Comparison of ENCODE assay signal across 22 cellular contexts in genomic region chr2:37601569-37601968, GRCh38.
DNase-seq lines count a peak whose midpoint lies in the region; ATAC-seq and TF ChIP-seq lines count a peak whose summit lies in the region.
"Had no signal": no experiment of that assay in that cellular context is flagged by ENCODE, and none has a peak within 500 bp of the region (broad histone marks: within the 10 kb centered on the region; RNA-seq: fewer than 3 reads in every experiment).

No MANE protein-coding gene starts in this region.

- peaks cover 0 to 35% (median 18%) of the 10 kb centered on the region in 11 experiments; a peak in 16 of 22 replicates for H3K9me3 ChIP-seq in BLaER1 treated with 17β-estradiol and CSF1 and Interleukin-3, amounts not matched to agents 10 nM and 100 nM (replicated peaks in 1 of 11)
- no peaks in the 10 kb centered on the region for H3K9me3 ChIP-seq in CD8-positive, alpha-beta T cell (ENCODE audit: low read length)
- H3K9me3 ChIP-seq: mucosa of descending colon, transverse colon had no signal

- peak overlapping the region; percentile 90 for H3K4me3 Mint-ChIP-seq in CD8-positive, alpha-beta T cell
- peak overlapping the region; percentile 97 for H3K4me3 Mint-ChIP-seq in central memory CD8-positive, alpha-beta T cell
- H3K4me3 Mint-ChIP-seq in natural killer cell treated with Interleukin-12 subunit alpha and Interleukin-12 subunit beta and Interleukin-15 and Interleukin-18, amount 100 ng/mL, for 72 hours: peak overlapping the region; percentile 52

- peaks cover 10 to 57% (median 28%) of the 10 kb centered on the region in 10 experiments for H3K4me1 ChIP-seq in BLaER1 treated with 17β-estradiol and CSF1 and Interleukin-3, amounts not matched to agents 10 nM and 100 nM
- peaks cover 44% of the 10 kb centered on the region for H3K4me1 ChIP-seq in CD8-positive, alpha-beta T cell (ENCODE audit: insufficient read depth, low read length)
- peaks cover 10% of the 10 kb centered on the region for H3K4me1 ChIP-seq in foreskin keratinocyte
- H3K4me1 ChIP-seq: right atrium auricular region, transverse colon had no signal

- H3K27ac Mint-ChIP-seq in CD8-positive, alpha-beta T cell: peak overlapping the region; percentile 99
- peak overlapping the region; percentile 99 for H3K27ac Mint-ChIP-seq in central memory CD8-positive, alpha-beta T cell (ENCODE audit: low read depth)
- peak overlapping the region; percentile 76 to 95 for H3K27ac Mint-ChIP-seq in natural killer cell treated with Interleukin-12 subunit alpha and Interleukin-12 subunit beta and Interleukin-15 and Interleukin-18, amount 100 ng/mL, for 72 hours

- no peak for DNase-seq in CD8-positive, alpha-beta T cell
- DNase-seq in central memory CD8-positive, alpha-beta T cell (ENCODE audit: low spot score in 2 of 2): no peak
- DNase-seq in natural killer cell treated with Interleukin-12 subunit alpha and Interleukin-12 subunit beta and Interleukin-15 and Interleukin-18, amount 100 ng/mL, for 72 hours (ENCODE audit: low spot score): no peak
- DNase-seq in foreskin keratinocyte (no peak), coronary artery (ENCODE audit: low spot score) (no peak)
- DNase-seq: activated CD4-positive, alpha-beta T cell treated with anti-CD3 and anti-CD28 coated beads, Interleukin-2, amount 50 U/mL, for 48 hours; amygdala; effector CD8-positive, alpha-beta T cell; heart left ventricle; KG1; left ventricle myocardium superior; mucosa of descending colon; NCI-H1092; NCI-H2081 treated with DMSO at 0.1 percent for 48 hours; NCI-H510A; nucleus accumbens; transverse colon had no signal

- peak overlapping the region in 4 of 11 experiments; percentile 45 to 71 (median 68); a peak in 7 of 22 replicates for H3K27ac ChIP-seq in BLaER1 treated with 17β-estradiol and CSF1 and Interleukin-3, amounts not matched to agents 10 nM and 100 nM
- no peak overlapping the region for H3K27ac ChIP-seq in CD8-positive, alpha-beta T cell (ENCODE audit: low read depth, low read length)
- no peak overlapping the region for H3K27ac ChIP-seq in foreskin keratinocyte
- no peak overlapping the region for H3K27ac ChIP-seq in coronary artery
- H3K27ac ChIP-seq: cardiac muscle cell, right atrium auricular region, transverse colon had no signal

- H3K27me3 ChIP-seq in BLaER1 treated with 17β-estradiol and CSF1 and Interleukin-3, amounts not matched to agents 10 nM and 100 nM: no peaks in the 10 kb centered on the region
- no peaks in the 10 kb centered on the region for H3K27me3 ChIP-seq in CD8-positive, alpha-beta T cell (ENCODE audit: insufficient read depth, low read length)
- no peaks in the 10 kb centered on the region for H3K27me3 ChIP-seq in foreskin keratinocyte
- H3K27me3 ChIP-seq: cardiac muscle cell, heart left ventricle, right atrium auricular region, transverse colon had no signal

- peaks cover 74% of the 10 kb centered on the region for H3K36me3 Mint-ChIP-seq in CD8-positive, alpha-beta T cell
- H3K36me3 Mint-ChIP-seq in central memory CD8-positive, alpha-beta T cell (ENCODE audit: insufficient read depth): peaks cover 21% of the 10 kb centered on the region
- peaks cover 52% of the 10 kb centered on the region for H3K36me3 Mint-ChIP-seq in natural killer cell treated with Interleukin-12 subunit alpha and Interleukin-12 subunit beta and Interleukin-15 and Interleukin-18, amount 100 ng/mL, for 72 hours

- H3K4me1 Mint-ChIP-seq in CD8-positive, alpha-beta T cell (ENCODE audit: low read depth): peaks cover 54% of the 10 kb centered on the region
- H3K4me1 Mint-ChIP-seq in central memory CD8-positive, alpha-beta T cell: peaks cover 60% of the 10 kb centered on the region
- H3K4me1 Mint-ChIP-seq in natural killer cell treated with Interleukin-12 subunit alpha and Interleukin-12 subunit beta and Interleukin-15 and Interleukin-18, amount 100 ng/mL, for 72 hours (ENCODE audit: low read depth in 2 of 2): peaks cover 44 to 49% of the 10 kb centered on the region in 2 donors

- no peak for TF ChIP-seq CTCF in CD8-positive, alpha-beta T cell (IDR thresholded peaks at IDR 0.05)
- TF ChIP-seq CTCF in foreskin keratinocyte (conservative IDR thresholded peaks at IDR 0.05): no peak
- TF ChIP-seq CTCF in coronary artery (IDR thresholded peaks at IDR 0.05): no peak

- no peak overlapping the region; a peak in 1 of 22 replicates for H3K9ac ChIP-seq in BLaER1 treated with 17β-estradiol and CSF1 and Interleukin-3, amounts not matched to agents 10 nM and 100 nM

- H4K20me1 ChIP-seq in BLaER1 treated with 17β-estradiol and CSF1 and Interleukin-3, amounts not matched to agents 10 nM and 100 nM: no peaks in the 10 kb centered on the region

- POLR2A ChIA-PET in CD8-positive, alpha-beta T cell (lab: Charles Lee): interaction anchor here (0.7 to 3.6 kb wide), 5 partner anchors 11 to 69 kb away, joined by 3 to 42 read pairs (median 23); partner anchors contain the start of gene CDC42EP3

- no peaks in the 10 kb centered on the region for H3K36me3 ChIP-seq in BLaER1 treated with 17β-estradiol and CSF1 and Interleukin-3, amounts not matched to agents 10 nM and 100 nM
- no peaks in the 10 kb centered on the region for H3K36me3 ChIP-seq in CD8-positive, alpha-beta T cell (ENCODE audit: insufficient read depth, low read length)
- H3K36me3 ChIP-seq: cardiac muscle cell, heart left ventricle, right atrium auricular region, transverse colon had no signal

- peak overlapping the region in 7 of 11 experiments; percentile 54 to 90 (median 73); a peak in 14 of 22 replicates for H3K4me2 ChIP-seq in BLaER1 treated with 17β-estradiol and CSF1 and Interleukin-3, amounts not matched to agents 10 nM and 100 nM

- no peak for ATAC-seq in CD8-positive, alpha-beta T cell
- ATAC-seq in central memory CD8-positive, alpha-beta T cell (replicated peaks; ENCODE audit: extremely low read depth, poor library complexity, severe bottlenecking): no peak
- ATAC-seq in natural killer cell treated with Interleukin-12 subunit alpha and Interleukin-12 subunit beta and Interleukin-15 and Interleukin-18, amount 100 ng/mL, for 72 hours: no peak
- ATAC-seq in HG03442 (IDR thresholded peaks at IDR 0.05; ENCODE audit: unreplicated experiment) (no peak), foreskin keratinocyte (no peak), GM21737 (IDR thresholded peaks at IDR 0.05; ENCODE audit: unreplicated experiment) (no peak)
- ATAC-seq: left ventricle myocardium superior had no signal

- intact Hi-C loops in CD8-positive, alpha-beta T cell (cut with DNase I, micrococcal nuclease): loop anchor here (2.0 to 5.0 kb wide), 4 partner anchors 13 to 69 kb away; partner anchors contain the start of gene CDC42EP3 (in 1 of the 2)

- CTCF ChIA-PET in CD8-positive, alpha-beta T cell (lab: Charles Lee): interaction anchor here (1.0 to 4.1 kb wide), 3 partner anchors 24 to 187 kb away, joined by 3 to 17 read pairs (median 4); no protein-coding TSS in a partner anchor

- H3K9me3 Mint-ChIP-seq in CD8-positive, alpha-beta T cell: peaks cover 28% of the 10 kb centered on the region
- peaks cover 22% of the 10 kb centered on the region for H3K9me3 Mint-ChIP-seq in central memory CD8-positive, alpha-beta T cell
- peaks cover 17% of the 10 kb centered on the region for H3K9me3 Mint-ChIP-seq in natural killer cell treated with Interleukin-12 subunit alpha and Interleukin-12 subunit beta and Interleukin-15 and Interleukin-18, amount 100 ng/mL, for 72 hours

- no peak overlapping the region for H3K4me3 ChIP-seq in BLaER1 treated with 17β-estradiol and CSF1 and Interleukin-3, amounts not matched to agents 10 nM and 100 nM
- peak overlapping the region; percentile 10 for H3K4me3 ChIP-seq in CD8-positive, alpha-beta T cell (ENCODE audit: low read depth, low read length)
- H3K4me3 ChIP-seq in coronary artery: no peak overlapping the region
- H3K4me3 ChIP-seq: cardiac muscle cell, mucosa of descending colon, right atrium auricular region, transverse colon had no signal

- no peaks in the 10 kb centered on the region for H3K27me3 Mint-ChIP-seq in CD8-positive, alpha-beta T cell (ENCODE audit: low read depth)
- no peaks in the 10 kb centered on the region for H3K27me3 Mint-ChIP-seq in central memory CD8-positive, alpha-beta T cell
- no peaks in the 10 kb centered on the region for H3K27me3 Mint-ChIP-seq in natural killer cell treated with Interleukin-12 subunit alpha and Interleukin-12 subunit beta and Interleukin-15 and Interleukin-18, amount 100 ng/mL, for 72 hours
